10 cellular contexts compared by ENCODE assay signal in genomic region chr16:20897253-20897896, GRCh38. TPM values are rescaled to one million over a fixed set of nuclear protein-coding genes. Genes with fewer than 3 reads are reported as not detected.
DNase-seq lines count a peak whose midpoint lies in the region; ATAC-seq, FAIRE-seq and TF ChIP-seq lines count a peak whose summit lies in the region.
"Had no signal": no experiment of that assay in that cellular context is flagged by ENCODE, and none has a peak within 500 bp of the region (broad histone marks: within the 10 kb centered on the region; RNA-seq: fewer than 3 reads in every experiment).

No MANE protein-coding gene starts in this region.

- H3K4me1 ChIP-seq in kidney (ENCODE audit: control insufficient read depth in 1 of 2, insufficient read depth in 1 of 2, low read depth in 1 of 2, low read length in 2 of 2) (peaks cover 0 to 17% of the 10 kb centered on the region in 2 donors), tibial nerve (peaks cover 0 to 73% (median 26%) of the 10 kb centered on the region in 4 donors)

- no peaks in the 10 kb centered on the region for H3K27me3 ChIP-seq in tibial nerve

- 61 to 66% methylated on average over 4 of the region's 4 CpGs for WGBS in tibial nerve, 2 donors

- peaks cover 45% of the 10 kb centered on the region for H3K4me1 Mint-ChIP-seq in activated naive CD4-positive, alpha-beta T cell treated with anti-CD3 and anti-CD28 coated beads, Interleukin-2, amount 10 ng/mL, durations not matched to agents 7 days and 5 days

- peak overlapping the region; percentile 5 for H3K4me3 Mint-ChIP-seq in activated naive CD4-positive, alpha-beta T cell treated with anti-CD3 and anti-CD28 coated beads, Interleukin-2, amount 10 ng/mL, durations not matched to agents 7 days and 5 days

- TF ChIP-seq EP300 in tibial nerve (IDR thresholded peaks at IDR 0.05) = peak in 1 of 2 donors; percentile 30

- H3K4me3 ChIP-seq in kidney (ENCODE audit: low read length in 2 of 2) (peak overlapping the region; percentile 81 to 83), tibial nerve (no peak overlapping the region)

- CTCF ChIA-PET in activated naive CD4-positive, alpha-beta T cell treated with anti-CD3 and anti-CD28 coated beads, Interleukin-2, amount 10 ng/mL, durations not matched to agents 7 days and 5 days (lab: Charles Lee) = interaction anchor here (3.6 kb wide), 1 partner anchor 47 kb away, joined by 16 read pairs; no protein-coding TSS in a partner anchor

- no peaks in the 10 kb centered on the region for H3K27me3 Mint-ChIP-seq in activated naive CD4-positive, alpha-beta T cell treated with anti-CD3 and anti-CD28 coated beads, Interleukin-2, amount 10 ng/mL, durations not matched to agents 7 days and 5 days
- H3K27me3 Mint-ChIP-seq: activated naive CD8-positive, alpha-beta T cell had no signal

- H3K9me3 ChIP-seq in kidney (ENCODE audit: control insufficient read depth in 1 of 2, low read length in 2 of 2) (no peaks in the 10 kb centered on the region), tibial nerve (no peaks in the 10 kb centered on the region)

- no peak for DNase-seq in activated naive CD4-positive, alpha-beta T cell treated with anti-CD3 and anti-CD28 coated beads, Interleukin-2, amount 10 ng/mL, durations not matched to agents 7 days and 5 days
- DNase-seq in activated naive CD4-positive, alpha-beta T cell treated with anti-CD3 and anti-CD28 coated beads, Interleukin-2, amount 50 U/mL, for 72 hours (ENCODE audit: low spot score in 2 of 2) = no peak
- DNase-seq in amniotic epithelial cell (ENCODE audit: low read depth) = peak; percentile 93
- no peak for DNase-seq in kidney
- DNase-seq in tibial nerve (ENCODE audit: low spot score in 2 of 2) = no peak
- no peak for DNase-seq in NCI-H1417 treated with DMSO at 0.1 percent for 48 hours (lab: John Stamatoyannopoulos, UW)
- no peak for DNase-seq in stimulated activated naive CD4-positive, alpha-beta T cell treated with Interleukin-2 at 50 U/mL for 16 hours (lab: John Stamatoyannopoulos, UW)
- DNase-seq in NCI-H345 (lab: John Stamatoyannopoulos, UW) = no peak
- DNase-seq: NCI-H187 treated with DMSO at 0.1 percent for 48 hours had no signal

- intact Hi-C loops in kidney (cut with DNase I) = no loop called here

- no peak for ATAC-seq in activated naive CD4-positive, alpha-beta T cell treated with anti-CD3 and anti-CD28 coated beads, Interleukin-2, amount 50 U/mL, for 72 hours

- H3K9me3 Mint-ChIP-seq in activated naive CD4-positive, alpha-beta T cell treated with anti-CD3 and anti-CD28 coated beads, Interleukin-2, amount 10 ng/mL, durations not matched to agents 7 days and 5 days = no peaks in the 10 kb centered on the region
- no peaks in the 10 kb centered on the region for H3K9me3 Mint-ChIP-seq in activated naive CD4-positive, alpha-beta T cell treated with anti-CD3 and anti-CD28 coated beads, Interleukin-2, amount 50 U/mL, for 72 hours

- H3K27ac ChIP-seq in kidney (ENCODE audit: low read depth in 2 of 2, low read length in 2 of 2) (peak overlapping the region in 1 of 2 donors; percentile 96), tibial nerve (peak overlapping the region; percentile 41 to 100 (median 92))

- H3K36me3 ChIP-seq in kidney (ENCODE audit: control insufficient read depth in 1 of 2, insufficient read depth in 2 of 2, low read length in 2 of 2) (no peaks in the 10 kb centered on the region), tibial nerve (peaks cover 0 to 32% (median 0%) of the 10 kb centered on the region in 3 donors)

- H3K9ac ChIP-seq in kidney (ENCODE audit: low read length in 2 of 2) = no peak overlapping the region

- H3K36me3 Mint-ChIP-seq in activated naive CD4-positive, alpha-beta T cell treated with anti-CD3 and anti-CD28 coated beads, Interleukin-2, amount 10 ng/mL, durations not matched to agents 7 days and 5 days = peaks cover 30% of the 10 kb centered on the region
- H3K36me3 Mint-ChIP-seq in activated naive CD4-positive, alpha-beta T cell treated with anti-CD3 and anti-CD28 coated beads, Interleukin-2, amount 50 U/mL, for 72 hours = peaks cover 23% of the 10 kb centered on the region in 2 donors

- no peak for TF ChIP-seq POLR2A in tibial nerve (IDR thresholded peaks at IDR 0.05)

- no peak for FAIRE-seq in kidney (lab: Jason Lieb, UNC)

- TF ChIP-seq CTCF in kidney (IDR thresholded peaks at IDR 0.05; ENCODE audit: borderline replicate concordance, extremely low read depth, insufficient read depth) = no peak
- TF ChIP-seq CTCF in tibial nerve (IDR thresholded peaks at IDR 0.05) = no peak

- no peak overlapping the region for H3K27ac Mint-ChIP-seq in activated naive CD4-positive, alpha-beta T cell treated with anti-CD3 and anti-CD28 coated beads, Interleukin-2, amount 10 ng/mL, durations not matched to agents 7 days and 5 days
- H3K27ac Mint-ChIP-seq in activated naive CD4-positive, alpha-beta T cell treated with anti-CD3 and anti-CD28 coated beads, Interleukin-2, amount 50 U/mL, for 72 hours = peak overlapping the region in 1 of 2 donors; percentile 99

RNA-seq across cellular contexts. Expression of gene DCUN1D3, which starts 2.8 kb away (rescaled TPM):
- total RNA-seq in activated naive CD4-positive, alpha-beta T cell treated with anti-CD3 and anti-CD28 coated beads, Interleukin-2, amount 50 U/mL, for 72 hours = 10 to 100 TPM in 1 of 2 donors, 1 to 10 TPM in 1; 4.2 to 10.9 TPM
- total RNA-seq in kidney (16.3 TPM), tibial nerve (10 to 100 TPM; 28.8 to 37.5 (median 29.3) TPM)
- 3.5 TPM for polyA plus RNA-seq in kidney (ENCODE audit: insufficient read depth, low read depth, low replicate concordance)

RNA-seq across cellular contexts. Expression of gene LYRM1, which starts 3.2 kb away (rescaled TPM):
- 10 to 100 TPM; 19.4 to 20.9 TPM for total RNA-seq in activated naive CD4-positive, alpha-beta T cell treated with anti-CD3 and anti-CD28 coated beads, Interleukin-2, amount 50 U/mL, for 72 hours
- total RNA-seq in kidney = 31.7 TPM
- 61.5 TPM for polyA plus RNA-seq in kidney (ENCODE audit: insufficient read depth, low read depth, low replicate concordance)
- total RNA-seq in tibial nerve = 10 to 100 TPM; 30.6 to 67.3 (median 39.4) TPM

Comparison
In these comparisons a context has a peak if more than half of its experiments do, and no peak if none do; other contexts are left out.
1. H3K4me3 ChIP-seq: peak in kidney (2 of 2); none in tibial nerve (0 of 4).